Comparison of ENCODE assay signal across 19 cellular contexts in genomic region chr3:126963261-126964190, GRCh38.
"Had no signal": no experiment of that assay in that cellular context is flagged by ENCODE, and none has a peak within 500 bp of the region (broad histone marks: within the 10 kb centered on the region; RNA-seq: fewer than 3 reads in every experiment).

No MANE protein-coding gene starts in this region.

- H3K9me3 Mint-ChIP-seq: activated naive CD8-positive, alpha-beta T cell treated with anti-CD3 and anti-CD28 coated beads for 36 hours; memory B cell; nephron; stimulated activated naive CD8-positive, alpha-beta T cell treated with anti-CD3 and anti-CD28 coated beads, Interleukin-15, Interleukin-2, amounts not matched to agents 100 ng/mL and 50 ng/mL, for 24 hours; WTC11 had no signal

- H3K36me3 ChIP-seq: heart right ventricle, thyroid gland had no signal

- H3K4me3 Mint-ChIP-seq: activated naive CD8-positive, alpha-beta T cell treated with anti-CD3 and anti-CD28 coated beads for 36 hours; memory B cell; nephron; stimulated activated naive CD8-positive, alpha-beta T cell treated with anti-CD3 and anti-CD28 coated beads, Interleukin-15, Interleukin-2, amounts not matched to agents 100 ng/mL and 50 ng/mL, for 24 hours; WTC11 had no signal

- H3K27me3 Mint-ChIP-seq: activated naive CD8-positive, alpha-beta T cell treated with anti-CD3 and anti-CD28 coated beads for 36 hours; stimulated activated naive CD8-positive, alpha-beta T cell treated with anti-CD3 and anti-CD28 coated beads, Interleukin-15, Interleukin-2, amounts not matched to agents 100 ng/mL and 50 ng/mL, for 24 hours had no signal

- H2AFZ ChIP-seq: parathyroid adenoma had no signal

- H3K27ac ChIP-seq: epithelial cell of prostate, heart right ventricle, thyroid gland had no signal

- H3K4me3 ChIP-seq: heart right ventricle, thyroid gland had no signal

- ATAC-seq: heart right ventricle, WTC11 had no signal

- H3K27ac Mint-ChIP-seq: activated naive CD8-positive, alpha-beta T cell treated with anti-CD3 and anti-CD28 coated beads for 36 hours; memory B cell; nephron; stimulated activated naive CD8-positive, alpha-beta T cell treated with anti-CD3 and anti-CD28 coated beads, Interleukin-15, Interleukin-2, amounts not matched to agents 100 ng/mL and 50 ng/mL, for 24 hours had no signal

- FAIRE-seq: keratinocyte had no signal

- H3K9ac ChIP-seq: parathyroid adenoma had no signal

- H3K9me3 ChIP-seq: heart right ventricle, thyroid gland had no signal

- DNase-seq: activated CD8-positive, alpha-beta memory T cell treated with anti-CD3 and anti-CD28 coated beads, Interleukin-2, amount 50 U/mL, for 48 hours; activated naive CD4-positive, alpha-beta T cell treated with Interleukin-2 at 50 U/mL for 16 hours; activated naive CD8-positive, alpha-beta T cell treated with anti-CD3 and anti-CD28 coated beads for 36 hours; activated T-cell treated with anti-CD3 and anti-CD28 coated beads, Interleukin-2, amount 50 U/mL, for 48 hours; amniotic stem cell; cerebellar nuclear complex; cortex of kidney; heart right ventricle; stimulated activated CD4-positive, alpha-beta T cell treated with anti-CD3 and anti-CD28 coated beads, Interleukin-4, amount 100 ng/mL, for 24 hours; substantia nigra; T-helper 9 cell; thyroid gland had no signal

- H3K36me3 Mint-ChIP-seq: activated naive CD8-positive, alpha-beta T cell treated with anti-CD3 and anti-CD28 coated beads for 36 hours; WTC11 had no signal

- H3K27me3 ChIP-seq: heart right ventricle, thyroid gland had no signal

- H3K4me1 Mint-ChIP-seq: activated naive CD8-positive, alpha-beta T cell treated with anti-CD3 and anti-CD28 coated beads for 36 hours had no signal

- H3K79me2 ChIP-seq: parathyroid adenoma had no signal
